8 cellular contexts compared by ENCODE assay signal in the genomic region with DNA sequence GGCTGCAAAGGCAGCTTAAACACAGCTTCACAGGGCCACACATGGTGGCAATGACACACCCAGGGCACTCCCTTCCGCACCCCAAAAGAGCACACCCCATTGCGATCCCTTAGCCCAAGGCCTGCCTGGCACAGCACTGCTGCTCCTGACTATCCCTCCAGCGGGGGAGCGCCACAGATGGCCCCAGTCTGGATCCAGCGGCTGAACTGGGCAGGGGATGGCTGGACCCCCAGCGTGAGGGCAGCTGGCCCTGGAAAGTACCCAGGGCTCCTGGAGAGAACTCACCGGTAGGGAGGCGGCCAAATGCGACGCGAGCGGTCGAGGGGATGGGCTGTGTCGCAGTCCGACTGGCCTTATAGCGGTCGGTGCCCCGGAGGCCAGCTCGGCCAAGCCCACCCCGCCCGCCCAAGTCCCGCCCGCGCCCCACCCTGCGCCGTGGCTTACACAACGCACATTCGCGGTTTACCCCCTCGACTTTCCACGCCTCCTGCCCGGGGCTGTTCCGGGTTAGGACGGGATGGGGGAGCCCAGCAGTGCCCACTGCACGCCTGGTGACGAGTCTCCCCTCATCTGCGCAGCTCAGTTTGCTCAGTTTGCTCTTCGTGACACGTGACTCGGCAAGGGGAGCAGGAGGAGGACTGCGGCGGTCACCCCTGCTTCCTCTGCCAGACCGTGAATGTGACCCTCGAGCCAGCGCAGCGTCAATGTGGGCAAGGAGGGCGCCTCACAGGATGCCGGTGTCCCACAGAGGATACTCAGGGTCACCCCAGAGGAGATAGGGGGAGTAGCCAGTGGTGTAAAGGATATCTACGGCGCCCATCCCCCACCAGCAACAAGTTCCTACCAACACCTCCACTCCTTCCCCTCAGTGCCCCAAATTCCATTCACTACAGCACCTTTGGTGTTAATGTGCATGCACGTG. TPM values are rescaled to one million over a fixed set of nuclear protein-coding genes. Genes with fewer than 3 reads are reported as not detected.
DNase-seq lines count a peak whose midpoint lies in the region; ATAC-seq and TF ChIP-seq lines count a peak whose summit lies in the region.

A gene (minus strand): TSS at position 328 of the 922 bp plus-strand sequence. CDS start 652 bp downstream, outside the sequence.

- peak within 1 kb of the TSS; percentile 63 to 87 (median 82) for H3K4me3 ChIP-seq in thyroid gland (replicated peaks in 1 of 3)

- 2 to 8% methylated on average over 17 to 19 of the region's 51 CpGs for WGBS in thyroid gland, 2 donors

- H3K27me3 ChIP-seq in thyroid gland, result no peaks in the 10 kb centered on the region

- TF ChIP-seq CTCF in thyroid gland (IDR thresholded peaks at IDR 0.05), result no peak

- peaks cover 43 to 55% of the 10 kb centered on the region in 2 donors for H3K4me1 ChIP-seq in thyroid gland

- peak within 1 kb of the TSS; percentile 98 to 99 (median 98) for H3K27ac ChIP-seq in thyroid gland

- intact Hi-C loops in T-helper 2 cell treated with Interferon-gamma antibody and Interleukin-4, amounts not matched to agents 100 ng/mL and 5 ng/mL, for 36 hours (cut with micrococcal nuclease), result loop anchor here (1.0 to 10.0 kb wide), 4 partner anchors 9 to 429 kb away; a partner anchor contains a TSS
- intact Hi-C loops in cardiac septum (cut with DNase I), result no loop called here
- intact Hi-C loops in thyroid gland (cut with DNase I), result no loop called here

- TF ChIP-seq POLR2A in thyroid gland (IDR thresholded peaks at IDR 0.05), result peak; percentile 89 to 95

- no peaks in the 10 kb centered on the region for H3K36me3 ChIP-seq in thyroid gland

- ATAC-seq in GM21737 (IDR thresholded peaks at IDR 0.05; ENCODE audit: unreplicated experiment), result no peak

- DNase-seq in GM03348 (ENCODE audit: low spot score), result peak; percentile 93
- peak; percentile 66 for DNase-seq in KBM-7
- DNase-seq in amniotic stem cell (lab: John Stamatoyannopoulos, UW), result peak; percentile 80
- DNase-seq in cardiac septum (ENCODE audit: low spot score), result peak; percentile 93
- DNase-seq in pons (ENCODE audit: low spot score), result peak; percentile 65
- DNase-seq in thyroid gland, result peak; percentile 92 to 94

- no peaks in the 10 kb centered on the region for H3K9me3 ChIP-seq in thyroid gland

- in situ Hi-C loops in KBM-7 (cut with MboI; ENCODE audit: low pct_unique_long_range_greater_than_20kb, low sequenced_read_pairs), result loop anchor here (25.0 kb wide), 1 partner anchor 426 kb away; a partner anchor contains a TSS

RNA-seq across cellular contexts. Expression of the gene that starts here (rescaled TPM):
- total RNA-seq in T-helper 2 cell treated with Interferon-gamma antibody and Interleukin-4, amounts not matched to agents 100 ng/mL and 5 ng/mL, for 36 hours, result 526 and 530 TPM in 2 replicates
- 418 TPM for total RNA-seq in cardiac septum
- 100 to 1,000 TPM; 128 to 573 (median 360) TPM for total RNA-seq in thyroid gland
